2 cellular contexts compared by ENCODE assay signal in the genomic region with DNA sequence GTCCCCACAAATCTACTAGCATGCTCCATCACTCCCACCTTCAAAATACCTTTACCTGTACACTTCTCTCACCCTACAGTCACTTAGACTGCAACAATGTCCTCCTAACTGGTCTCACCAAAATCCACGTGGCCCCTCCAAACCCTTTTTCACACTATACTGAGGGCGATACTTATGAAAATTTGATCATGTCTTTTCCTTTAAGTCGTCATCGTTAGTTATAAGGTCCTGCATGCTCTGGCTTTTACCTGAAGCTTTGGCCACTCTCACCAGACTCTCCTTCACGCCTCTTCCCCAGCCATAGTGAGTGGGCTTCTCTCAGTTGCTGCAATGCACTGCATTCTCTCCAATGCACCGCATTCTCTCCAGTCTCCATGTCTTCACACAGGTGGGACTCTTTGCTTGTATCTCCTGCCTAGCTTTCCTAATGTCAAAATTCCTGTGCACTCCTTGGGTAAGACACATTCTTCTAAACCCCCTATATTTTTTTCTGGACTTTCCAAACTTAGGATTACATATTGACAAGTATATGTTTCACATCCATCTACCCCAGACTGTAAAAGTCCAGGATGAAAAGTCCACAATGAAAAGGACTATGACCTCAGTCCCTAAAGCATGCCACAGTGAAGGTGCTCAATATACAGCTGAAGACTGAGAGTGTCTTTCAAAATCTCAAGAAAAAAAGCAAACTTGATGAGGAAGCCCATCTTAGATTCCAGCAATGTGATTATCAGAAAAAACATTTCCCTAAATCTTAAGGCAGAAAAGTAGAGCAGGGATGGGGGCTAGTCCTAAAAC.
A peak's percentile ranks its signal among the peaks of the same experiment; 100 is the strongest.
TF ChIP-seq lines count a peak whose summit lies in the region.

No MANE protein-coding gene starts in this region.

TF ChIP-seq in HepG2, 621 proteins besides CTCF, POLR2A, EP300 and RAD21 (continues in another document):
- TF ChIP-seq SAP130 (CRISPR knock-in tag; IDR thresholded peaks at IDR 0.05; ENCODE audit: low read depth) (peak; percentile 66), MEF2D (CRISPR knock-in tag; IDR thresholded peaks at IDR 0.05) (no peak), TP53 (CRISPR knock-in tag; conservative IDR thresholded peaks at IDR 0.05) (no peak), ZNF605 (CRISPR knock-in tag; IDR thresholded peaks at IDR 0.05) (peak; percentile 31; the same call in 1 of the 2 replicates), SOX6 (IDR thresholded peaks at IDR 0.05) (no peak), SOX6 (CRISPR knock-in tag; IDR thresholded peaks at IDR 0.05) (peak; percentile 32; the same call in 1 of the 2 replicates), NR3C1 (CRISPR knock-in tag; IDR thresholded peaks at IDR 0.05) (no peak), MIER3 (CRISPR knock-in tag; IDR thresholded peaks at IDR 0.05; ENCODE audit: borderline replicate concordance) (0 out of 2 replicates have a peak, but pooled peaks have one; percentile 15), HNF4G (IDR thresholded peaks at IDR 0.05; ENCODE audit: borderline replicate concordance, low read depth, low read length) (peak; percentile 51; the same call in 1 of the 2 replicates), HNF4G (CRISPR knock-in tag; IDR thresholded peaks at IDR 0.05; ENCODE audit: borderline replicate concordance, low read depth) (no peak; the same call in 1 of the 2 replicates), ELF3 (CRISPR knock-in tag; IDR thresholded peaks at IDR 0.05) (0 out of 2 replicates have a peak, but pooled peaks have one; percentile 21), NONO (IDR thresholded peaks at IDR 0.05) (no peak), NONO (CRISPR knock-in tag; conservative IDR thresholded peaks at IDR 0.05) (no peak), HNF4A (CRISPR knock-in tag; IDR thresholded peaks at IDR 0.05) (peak; percentile 82), CREM (IDR thresholded peaks at IDR 0.05) (0 out of 2 replicates have a peak, but pooled peaks have one; percentile 22), CREM (CRISPR knock-in tag; IDR thresholded peaks at IDR 0.05) (no peak), CREB1 (IDR thresholded peaks at IDR 0.05) (no peak), CREB1 (CRISPR knock-in tag; IDR thresholded peaks at IDR 0.05) (peak; percentile 25; the same call in 1 of the 2 replicates), ZBTB20 (CRISPR knock-in tag; IDR thresholded peaks at IDR 0.05; ENCODE audit: borderline replicate concordance, low read depth) (peak; percentile 43; the same call in 1 of the 2 replicates), THYN1 (CRISPR knock-in tag; IDR thresholded peaks at IDR 0.05; ENCODE audit: borderline replicate concordance, low read depth) (0 out of 2 replicates have a peak, but pooled peaks have one; percentile 74), SOX13 (IDR thresholded peaks at IDR 0.05) (no peak), SOX13 (CRISPR knock-in tag; conservative IDR thresholded peaks at IDR 0.05 in 1 of 2, IDR thresholded peaks at IDR 0.05 in 1 of 2) (peak in 1 of 2 experiments; percentile 38; a peak in 1 of 4 replicates)
- TF ChIP-seq, protein P1, sequence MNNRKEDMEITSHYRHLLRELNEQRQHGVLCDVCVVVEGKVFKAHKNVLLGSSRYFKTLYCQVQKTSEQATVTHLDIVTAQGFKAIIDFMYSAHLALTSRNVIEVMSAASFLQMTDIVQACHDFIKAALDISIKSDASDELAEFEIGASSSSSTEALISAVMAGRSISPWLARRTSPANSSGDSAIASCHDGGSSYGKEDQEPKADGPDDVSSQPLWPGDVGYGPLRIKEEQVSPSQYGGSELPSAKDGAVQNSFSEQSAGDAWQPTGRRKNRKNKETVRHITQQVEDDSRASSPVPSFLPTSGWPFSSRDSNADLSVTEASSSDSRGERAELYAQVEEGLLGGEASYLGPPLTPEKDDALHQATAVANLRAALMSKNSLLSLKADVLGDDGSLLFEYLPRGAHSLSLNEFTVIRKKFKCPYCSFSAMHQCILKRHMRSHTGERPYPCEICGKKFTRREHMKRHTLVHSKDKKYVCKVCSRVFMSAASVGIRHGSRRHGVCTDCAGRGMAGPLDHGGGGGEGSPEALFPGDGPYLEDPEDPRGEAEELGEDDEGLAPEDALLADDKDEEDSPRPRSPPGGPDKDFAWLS (CRISPR knock-in tag; IDR thresholded peaks at IDR 0.05; ENCODE audit: borderline replicate concordance), result no peak
- TF ChIP-seq, protein P2, sequence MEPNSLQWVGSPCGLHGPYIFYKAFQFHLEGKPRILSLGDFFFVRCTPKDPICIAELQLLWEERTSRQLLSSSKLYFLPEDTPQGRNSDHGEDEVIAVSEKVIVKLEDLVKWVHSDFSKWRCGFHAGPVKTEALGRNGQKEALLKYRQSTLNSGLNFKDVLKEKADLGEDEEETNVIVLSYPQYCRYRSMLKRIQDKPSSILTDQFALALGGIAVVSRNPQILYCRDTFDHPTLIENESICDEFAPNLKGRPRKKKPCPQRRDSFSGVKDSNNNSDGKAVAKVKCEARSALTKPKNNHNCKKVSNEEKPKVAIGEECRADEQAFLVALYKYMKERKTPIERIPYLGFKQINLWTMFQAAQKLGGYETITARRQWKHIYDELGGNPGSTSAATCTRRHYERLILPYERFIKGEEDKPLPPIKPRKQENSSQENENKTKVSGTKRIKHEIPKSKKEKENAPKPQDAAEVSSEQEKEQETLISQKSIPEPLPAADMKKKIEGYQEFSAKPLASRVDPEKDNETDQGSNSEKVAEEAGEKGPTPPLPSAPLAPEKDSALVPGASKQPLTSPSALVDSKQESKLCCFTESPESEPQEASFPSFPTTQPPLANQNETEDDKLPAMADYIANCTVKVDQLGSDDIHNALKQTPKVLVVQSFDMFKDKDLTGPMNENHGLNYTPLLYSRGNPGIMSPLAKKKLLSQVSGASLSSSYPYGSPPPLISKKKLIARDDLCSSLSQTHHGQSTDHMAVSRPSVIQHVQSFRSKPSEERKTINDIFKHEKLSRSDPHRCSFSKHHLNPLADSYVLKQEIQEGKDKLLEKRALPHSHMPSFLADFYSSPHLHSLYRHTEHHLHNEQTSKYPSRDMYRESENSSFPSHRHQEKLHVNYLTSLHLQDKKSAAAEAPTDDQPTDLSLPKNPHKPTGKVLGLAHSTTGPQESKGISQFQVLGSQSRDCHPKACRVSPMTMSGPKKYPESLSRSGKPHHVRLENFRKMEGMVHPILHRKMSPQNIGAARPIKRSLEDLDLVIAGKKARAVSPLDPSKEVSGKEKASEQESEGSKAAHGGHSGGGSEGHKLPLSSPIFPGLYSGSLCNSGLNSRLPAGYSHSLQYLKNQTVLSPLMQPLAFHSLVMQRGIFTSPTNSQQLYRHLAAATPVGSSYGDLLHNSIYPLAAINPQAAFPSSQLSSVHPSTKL (CRISPR knock-in tag; IDR thresholded peaks at IDR 0.05), result peak; percentile 82

TF ChIP-seq in H1, 55 proteins besides CTCF, POLR2A, EP300 and RAD21:
- TF ChIP-seq EZH2 (IDR thresholded peaks at IDR 0.05; ENCODE audit: low read depth, low read length, severe bottlenecking) (no peak), CHD1 (IDR thresholded peaks at IDR 0.05; ENCODE audit: low read depth, low read length) (no peak), ASH2L (IDR thresholded peaks at IDR 0.05; ENCODE audit: low read length) (no peak), TCF12 (IDR thresholded peaks at IDR 0.05; ENCODE audit: low read depth, low read length) (no peak), PHF8 (conservative IDR thresholded peaks at IDR 0.05; ENCODE audit: low read depth, low read length) (no peak), CHD2 (IDR thresholded peaks at IDR 0.05; ENCODE audit: low read length) (no peak), SIX5 (IDR thresholded peaks at IDR 0.05; ENCODE audit: low read depth, low read length) (no peak)
